22 cellular contexts compared by ENCODE assay signal in genomic region chr16:69508033-69508432, GRCh38.
"Had no signal": no experiment of that assay in that cellular context is flagged by ENCODE, and none has a peak within 500 bp of the region (broad histone marks: within the 10 kb centered on the region; RNA-seq: fewer than 3 reads in every experiment).

No MANE protein-coding gene starts in this region.

- DNase-seq: IMR-90, Kasumi-1, MV-4-11, NCI-H1048, NCI-H1105, NCI-H1417, NCI-H1436 treated with DMSO at 0.1 percent for 48 hours, NCI-H1694, NCI-H187 treated with DMSO at 0.1 percent for 48 hours, NCI-H2029 treated with DMSO at 0.1 percent for 48 hours, NCI-H345, NCI-H524 treated with DMSO at 0.1 percent for 48 hours, NCI-H69, NCI-H774, Right ventricle myocardium superior, RPMI8226, SIG-M5 had no signal

- H3K4me1 ChIP-seq: SJSA1 had no signal

- H3K9ac ChIP-seq: KMS-11 had no signal

- H3K27ac ChIP-seq: KMS-11, SJSA1, SK-N-MC had no signal

- FAIRE-seq: HepG2, RCC 7860 had no signal

- H3K4me2 ChIP-seq: KMS-11 had no signal

- H3K36me3 ChIP-seq: SJSA1 had no signal

- H3K9me3 ChIP-seq: SJSA1 had no signal

- H3K27me3 ChIP-seq: SJSA1 had no signal

- ATAC-seq: HepG2 had no signal

- H3K4me3 ChIP-seq: SJSA1, SK-N-MC had no signal
